Comparison of ENCODE assay signal across 26 cellular contexts in the genomic region with DNA sequence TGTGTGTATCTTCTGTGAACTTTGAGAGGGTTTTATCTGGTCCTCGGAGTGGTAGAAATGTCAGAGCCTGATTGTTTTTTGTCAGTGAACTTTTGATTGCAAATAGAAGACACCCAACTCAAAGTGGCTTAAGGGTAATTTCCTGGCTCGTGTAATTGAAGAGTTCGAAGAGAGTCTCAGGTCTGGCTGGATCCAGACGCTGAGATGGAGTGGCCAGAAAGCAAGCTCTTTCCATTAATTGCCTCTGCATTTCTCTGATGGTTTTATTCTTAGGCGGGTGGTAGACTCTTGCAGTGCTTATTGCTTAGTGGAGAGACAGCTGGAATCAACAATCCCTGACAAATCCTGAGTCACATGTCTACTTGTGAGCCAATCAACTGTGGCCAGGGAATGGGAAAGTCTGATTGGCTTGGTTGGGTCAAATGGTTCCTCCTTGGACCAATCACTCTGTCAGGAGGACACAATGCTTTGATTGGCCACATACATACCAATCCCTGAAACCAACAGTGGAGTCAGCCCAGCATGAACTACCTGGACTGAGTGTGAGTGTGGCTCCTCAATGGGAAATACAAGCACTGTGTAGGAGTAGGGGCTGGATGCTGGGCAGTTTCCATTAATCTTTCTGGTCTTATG.
DNase-seq lines count a peak whose midpoint lies in the region; ATAC-seq, FAIRE-seq and TF ChIP-seq lines count a peak whose summit lies in the region.
"Had no signal": no experiment of that assay in that cellular context is flagged by ENCODE, and none has a peak within 500 bp of the region (broad histone marks: within the 10 kb centered on the region; RNA-seq: fewer than 3 reads in every experiment).

No MANE protein-coding gene starts in this region.

- BruUV-seq in HepG2 (replicated peaks; lab: Mats Ljungman, UMichigan) (no TSS peak), K562 (replicated peaks; lab: Mats Ljungman, UMichigan) (no TSS peak)

- no peaks in the 10 kb centered on the region for H3K27me3 ChIP-seq in HepG2 (ENCODE audit: control insufficient read depth in 1 of 2, insufficient read depth in 2 of 2, low read length in 2 of 2)
- no peaks in the 10 kb centered on the region for H3K27me3 ChIP-seq in right lobe of liver
- peaks cover 0 to 7% of the 10 kb centered on the region in 2 experiments; a peak in 1 of 5 replicates for H3K27me3 ChIP-seq in K562 (ENCODE audit: control insufficient read depth in 2 of 2, insufficient read depth in 2 of 2, low read length in 2 of 2)
- H3K27me3 ChIP-seq in breast epithelium = no peaks in the 10 kb centered on the region
- H3K27me3 ChIP-seq: BLaER1 had no signal

- WGBS in HepG2 (ENCODE audit: low lambda C conversion rate) = 25% methylated on average over 5 of the region's 5 CpGs
- 66% methylated on average over 5 of the region's 5 CpGs for WGBS in right lobe of liver (ENCODE audit: insufficient coverage, low coverage, low lambda C conversion rate, missing lambda C conversion rate)
- under 1% methylated on average over 5 of the region's 5 CpGs for WGBS in K562 (ENCODE audit: insufficient coverage, low coverage, missing lambda C conversion rate)

- intact Hi-C loops in HepG2 (cut with micrococcal nuclease; ENCODE audit: unreplicated experiment) (no loop called here), right lobe of liver (cut with DNase I) (no loop called here), K562 (cut with micrococcal nuclease) (no loop called here), mucosa of descending colon (cut with DNase I, micrococcal nuclease) (loop anchor here in 1 of 2 donors (10.0 kb wide), 1 partner anchor 61 kb away; no protein-coding TSS in a partner anchor), breast epithelium (cut with DNase I; ENCODE audit: low total_unique reads) (loop anchor here (10.0 kb wide), 1 partner anchor 1469 kb away; no protein-coding TSS in a partner anchor)
- intact Hi-C loops in activated CD4-positive, alpha-beta T cell treated with anti-CD3 and anti-CD28 coated beads, Interleukin-2, amount 10 ng/mL, durations not matched to agents 24 days and 14 days (cut with micrococcal nuclease) = no loop called here

- DNase-seq in HepG2 (ENCODE audit: low spot score) (no peak), right lobe of liver (no peak), NAMALWA (ENCODE audit: low spot score) (peak; percentile 17), K562 (ENCODE audit: extremely low read depth in 1 of 4, low spot score in 3 of 4) (peak in 3 of 4 experiments; percentile 16 to 34 (median 29)), mucosa of descending colon (no peak), NCI-H345 (lab: John Stamatoyannopoulos, UW) (no peak), breast epithelium (ENCODE audit: low spot score in 2 of 2) (no peak)
- no peak for DNase-seq in activated CD4-positive, alpha-beta T cell treated with anti-CD3 and anti-CD28 coated beads, Interleukin-2, amount 10 ng/mL, durations not matched to agents 24 days and 14 days
- DNase-seq: CD4-positive, CD25-positive, alpha-beta regulatory T cell; CD8-positive, alpha-beta memory T cell; DMS 273 treated with DMSO at 0.1 percent for 48 hours; DMS79; EL; GDM1; GM23248; H7; HCEC 1CT had no signal

- H3K36me3 Mint-ChIP-seq in activated CD4-positive, alpha-beta T cell treated with anti-CD3 and anti-CD28 coated beads, Interleukin-2, amount 10 ng/mL, durations not matched to agents 24 days and 14 days (ENCODE audit: low read depth) = no peaks in the 10 kb centered on the region
- H3K36me3 Mint-ChIP-seq: CD4-positive, CD25-positive, alpha-beta regulatory T cell; CD8-positive, alpha-beta memory T cell had no signal

- no peak overlapping the region for H3K27ac Mint-ChIP-seq in activated CD4-positive, alpha-beta T cell treated with anti-CD3 and anti-CD28 coated beads, Interleukin-2, amount 10 ng/mL, durations not matched to agents 24 days and 14 days
- H3K27ac Mint-ChIP-seq: B cell; CD4-positive, CD25-positive, alpha-beta regulatory T cell; CD8-positive, alpha-beta memory T cell had no signal

- FAIRE-seq in HepG2 (lab: Jason Lieb, UNC) (no peak), K562 (lab: Jason Lieb, UNC) (no peak)
- FAIRE-seq: A204.1, D721Med, GM12878, GM19239, H1 had no signal

- no peak; the same call in 2 of the 3 replicates for ATAC-seq in HepG2
- no peak for ATAC-seq in right lobe of liver
- peak; percentile 71 for ATAC-seq in K562
- ATAC-seq in mucosa of descending colon = no peak
- ATAC-seq: GM12878 had no signal

- CTCF ChIA-PET in HepG2 (lab: Yijun Ruan, JAX; ENCODE audit: low intra/inter-chr PET ratio, low total read pairs) = no interaction called here
- CTCF ChIA-PET in K562 (lab: Yijun Ruan, JAX; ENCODE audit: low intra/inter-chr PET ratio) = no interaction called here

- H3K4me3 ChIP-seq in HepG2 (replicated peaks in 1 of 3; ENCODE audit: insufficient read depth in 1 of 3, low read depth in 2 of 3, low read length in 3 of 3) (no peak overlapping the region), right lobe of liver (no peak overlapping the region), K562 (no peak overlapping the region), mucosa of descending colon (no peak overlapping the region), breast epithelium (no peak overlapping the region)
- H3K4me3 ChIP-seq: BLaER1, GM12878, GM23248 had no signal

- H3K4me1 ChIP-seq in HepG2 (ENCODE audit: insufficient read depth, low read length) (0 out of 2 replicates have a peak, but pooled peaks cover 5% of the 10 kb centered on the region), right lobe of liver (no peaks in the 10 kb centered on the region), K562 (replicated peaks in 1 of 2; ENCODE audit: control insufficient read depth in 2 of 2, insufficient read depth in 2 of 2, low read length in 2 of 2) (no peaks in the 10 kb centered on the region), mucosa of descending colon (ENCODE audit: low read depth) (no peaks in the 10 kb centered on the region), breast epithelium (no peaks in the 10 kb centered on the region)
- H3K4me1 ChIP-seq: BLaER1 had no signal

- H3K4me2 ChIP-seq in HepG2 (ENCODE audit: low read depth, low read length) (no peak overlapping the region), K562 (ENCODE audit: insufficient read depth, low read length) (no peak overlapping the region)
- H3K4me2 ChIP-seq: BLaER1 had no signal

- no peaks in the 10 kb centered on the region for H3K27me3 Mint-ChIP-seq in activated CD4-positive, alpha-beta T cell treated with anti-CD3 and anti-CD28 coated beads, Interleukin-2, amount 10 ng/mL, durations not matched to agents 24 days and 14 days
- H3K27me3 Mint-ChIP-seq: CD4-positive, CD25-positive, alpha-beta regulatory T cell had no signal

- POLR2A ChIA-PET in HepG2 (lab: Yijun Ruan, JAX) (no interaction called here), K562 (lab: Yijun Ruan, JAX) (no interaction called here)

- in situ Hi-C loops in HepG2 (cut with HindIII; ENCODE audit: extremely low pct_ligation_motif_present, low pct_unique_long_range_greater_than_20kb) (no loop called here), K562 (cut with MboI) (no loop called here)

- no peak overlapping the region for H3K27ac ChIP-seq in HepG2 (ENCODE audit: extremely low read length, insufficient read depth, low read length)
- no peak overlapping the region for H3K27ac ChIP-seq in right lobe of liver
- H3K27ac ChIP-seq in K562 (ENCODE audit: extremely low read depth, low read depth, low read length) = no peak overlapping the region
- H3K27ac ChIP-seq in breast epithelium = no peak overlapping the region
- H3K27ac ChIP-seq: 22Rv1, BLaER1, C4-2B, GM23248 had no signal

- H3K79me2 ChIP-seq in HepG2 (ENCODE audit: insufficient read depth, low read length) (no peaks in the 10 kb centered on the region), K562 (ENCODE audit: control insufficient read depth, insufficient read depth, low read length) (no peaks in the 10 kb centered on the region)

- TF ChIP-seq CTCF in HepG2 (CRISPR knock-in tag; IDR thresholded peaks at IDR 0.05) = no peak
- no peak for TF ChIP-seq CTCF in right lobe of liver (IDR thresholded peaks at IDR 0.05)
- no peak for TF ChIP-seq CTCF in K562 (IDR thresholded peaks at IDR 0.05 in 2 of 3, conservative IDR thresholded peaks at IDR 0.05 in 1 of 3; ENCODE audit: insufficient read depth in 2 of 3, low read depth in 1 of 3, low read length in 3 of 3)
- no peak for TF ChIP-seq CTCF in mucosa of descending colon (IDR thresholded peaks at IDR 0.05)
- TF ChIP-seq CTCF in breast epithelium (IDR thresholded peaks at IDR 0.05) = no peak

- no peaks in the 10 kb centered on the region for H3K9me1 ChIP-seq in K562 (ENCODE audit: control insufficient read depth, insufficient read depth, low read length)

- H3K9ac ChIP-seq in HepG2 (ENCODE audit: insufficient read depth, low read depth, low read length) = no peak overlapping the region
- no peak overlapping the region for H3K9ac ChIP-seq in K562 (ENCODE audit: insufficient read depth in 1 of 2, low read depth in 2 of 2, low read length in 2 of 2)
- H3K9ac ChIP-seq: BLaER1, GM23248 had no signal

- peaks cover 3% of the 10 kb centered on the region for H3K4me1 Mint-ChIP-seq in activated CD4-positive, alpha-beta T cell treated with anti-CD3 and anti-CD28 coated beads, Interleukin-2, amount 10 ng/mL, durations not matched to agents 24 days and 14 days
- H3K4me1 Mint-ChIP-seq: B cell; CD4-positive, CD25-positive, alpha-beta regulatory T cell; CD8-positive, alpha-beta memory T cell had no signal

- H2AFZ ChIP-seq in HepG2 (ENCODE audit: low read length) (no peak overlapping the region), K562 (ENCODE audit: low read depth, low read length) (no peak overlapping the region)
- H2AFZ ChIP-seq: GM23248 had no signal

- peaks cover 6% of the 10 kb centered on the region for H3K9me3 Mint-ChIP-seq in activated CD4-positive, alpha-beta T cell treated with anti-CD3 and anti-CD28 coated beads, Interleukin-2, amount 10 ng/mL, durations not matched to agents 24 days and 14 days

- H4K20me1 ChIP-seq in HepG2 (ENCODE audit: insufficient read depth, low read length) = no peaks in the 10 kb centered on the region
- no peaks in the 10 kb centered on the region for H4K20me1 ChIP-seq in K562 (replicated peaks; ENCODE audit: control insufficient read depth, insufficient read depth, low read length)
- H4K20me1 ChIP-seq: BLaER1 had no signal

- TF ChIP-seq EP300 in HepG2 (IDR thresholded peaks at IDR 0.05; ENCODE audit: low read depth in 2 of 2, low read length in 2 of 2) = no peak
- no peak for TF ChIP-seq EP300 in HepG2 (CRISPR knock-in tag; IDR thresholded peaks at IDR 0.05; ENCODE audit: borderline replicate concordance)
- TF ChIP-seq EP300 in K562 (IDR thresholded peaks at IDR 0.05; ENCODE audit: low read length) = no peak

- TF ChIP-seq RAD21 in HepG2 (CRISPR knock-in tag; IDR thresholded peaks at IDR 0.05) = no peak
- no peak for TF ChIP-seq RAD21 in K562 (CRISPR knock-in tag; conservative IDR thresholded peaks at IDR 0.05 in 1 of 2, IDR thresholded peaks at IDR 0.05 in 1 of 2)

- H3K36me3 ChIP-seq in HepG2 (replicated peaks in 1 of 2; ENCODE audit: control insufficient read depth in 1 of 2, insufficient read depth in 2 of 2, low read length in 2 of 2) (no peaks in the 10 kb centered on the region), right lobe of liver (no peaks in the 10 kb centered on the region), K562 (ENCODE audit: control insufficient read depth, insufficient read depth, low read length) (no peaks in the 10 kb centered on the region), mucosa of descending colon (ENCODE audit: low read depth) (no peaks in the 10 kb centered on the region), breast epithelium (no peaks in the 10 kb centered on the region)
- H3K36me3 ChIP-seq: BLaER1 had no signal

- H3K9me3 ChIP-seq in HepG2 (ENCODE audit: low read length) (peaks cover 11% of the 10 kb centered on the region; the same call in 1 of the 2 replicates), right lobe of liver (no peaks in the 10 kb centered on the region), K562 (replicated peaks; ENCODE audit: control insufficient read depth, insufficient read depth, low read depth, low read length) (no peaks in the 10 kb centered on the region), mucosa of descending colon (no peaks in the 10 kb centered on the region), breast epithelium (peaks cover 0 to 13% of the 10 kb centered on the region in 2 donors)

- TF ChIP-seq POLR2A in HepG2 (IDR thresholded peaks at IDR 0.05; ENCODE audit: insufficient read depth in 1 of 2, low read depth in 2 of 2, low read length in 2 of 2) (no peak), right lobe of liver (IDR thresholded peaks at IDR 0.05) (no peak), K562 (conservative IDR thresholded peaks at IDR 0.05) (no peak), breast epithelium (IDR thresholded peaks at IDR 0.05) (no peak)

- H3K4me3 Mint-ChIP-seq in activated CD4-positive, alpha-beta T cell treated with anti-CD3 and anti-CD28 coated beads, Interleukin-2, amount 10 ng/mL, durations not matched to agents 24 days and 14 days = no peak overlapping the region
- H3K4me3 Mint-ChIP-seq: B cell; CD4-positive, CD25-positive, alpha-beta regulatory T cell; CD8-positive, alpha-beta memory T cell had no signal

Comparison
In these comparisons a context has a peak if more than half of its experiments do, and no peak if none do; other contexts are left out.
1. DNase-seq: peak in NAMALWA (single experiment) and K562 (3 of 4); none in HepG2 (single experiment), right lobe of liver (0 of 3), mucosa of descending colon (0 of 3), activated CD4-positive, alpha-beta T cell treated with anti-CD3 and anti-CD28 coated beads, Interleukin-2, amount 10 ng/mL, durations not matched to agents 24 days and 14 days (single experiment), NCI-H345 (single experiment) and breast epithelium (0 of 2).